ENCODE assay signal across 8 cellular contexts in genomic region chr17:43673516-43674323, GRCh38. TPM values are rescaled to one million over a fixed set of nuclear protein-coding genes. Genes with fewer than 3 reads are reported as not detected.
DNase-seq lines count a peak whose midpoint lies in the region; ATAC-seq, FAIRE-seq and TF ChIP-seq lines count a peak whose summit lies in the region.

No MANE protein-coding gene starts in this region.

- ATAC-seq in activated T-cell treated with anti-CD3 and anti-CD28 coated beads, Interleukin-2, amount 50 U/mL, for 72 hours (replicated peaks in 1 of 2), result peak; percentile 50 to 62
- ATAC-seq in GM18907 (IDR thresholded peaks at IDR 0.05; ENCODE audit: unreplicated experiment), result no peak

- H3K4me1 Mint-ChIP-seq in activated T-cell treated with anti-CD3 and anti-CD28 coated beads, Interleukin-2, amount 50 U/mL, for 72 hours (ENCODE audit: low read depth), result peaks cover 17% of the 10 kb centered on the region

- FAIRE-seq in HTR-8/SVneo (lab: Jason Lieb, UNC) (peak; percentile 38), RCC 7860 (lab: Jason Lieb, UNC) (peak; percentile 18)

- peaks cover 9% of the 10 kb centered on the region for H3K27me3 ChIP-seq in neutrophil
- H3K27me3 ChIP-seq in suprapubic skin, result no peaks in the 10 kb centered on the region

- no peaks in the 10 kb centered on the region for H3K36me3 Mint-ChIP-seq in activated T-cell treated with anti-CD3 and anti-CD28 coated beads, Interleukin-2, amount 50 U/mL, for 72 hours (ENCODE audit: insufficient read depth in 2 of 2)

- H3K36me3 ChIP-seq in neutrophil (no peaks in the 10 kb centered on the region), suprapubic skin (no peaks in the 10 kb centered on the region)

- H3K27ac Mint-ChIP-seq in activated T-cell treated with anti-CD3 and anti-CD28 coated beads, Interleukin-2, amount 50 U/mL, for 72 hours, result no peak overlapping the region

- no peak overlapping the region for H3K4me3 ChIP-seq in fibroblast of pulmonary artery (replicated peaks; ENCODE audit: low read depth, low read length)
- H3K4me3 ChIP-seq in neutrophil (ENCODE audit: low read depth in 1 of 2, low read length in 1 of 2), result no peak overlapping the region
- no peak overlapping the region for H3K4me3 ChIP-seq in suprapubic skin

- no peaks in the 10 kb centered on the region for H3K9me3 Mint-ChIP-seq in activated T-cell treated with anti-CD3 and anti-CD28 coated beads, Interleukin-2, amount 50 U/mL, for 72 hours

- no peak for TF ChIP-seq POLR2A in suprapubic skin (IDR thresholded peaks at IDR 0.05)

- H3K27ac ChIP-seq in neutrophil (no peak overlapping the region), suprapubic skin (no peak overlapping the region)

- WGBS in suprapubic skin, result 57% methylated on average over 14 of the region's 14 CpGs

- TF ChIP-seq EP300 in suprapubic skin (IDR thresholded peaks at IDR 0.05), result no peak

- no peak overlapping the region for H3K4me3 Mint-ChIP-seq in activated T-cell treated with anti-CD3 and anti-CD28 coated beads, Interleukin-2, amount 50 U/mL, for 72 hours

- H3K9me3 ChIP-seq in neutrophil (no peaks in the 10 kb centered on the region), suprapubic skin (no peaks in the 10 kb centered on the region)

- H3K4me1 ChIP-seq in neutrophil (ENCODE audit: control insufficient read depth in 1 of 2, insufficient read depth in 1 of 2, low read depth in 1 of 2, low read length in 1 of 2) (peaks cover 0 to 5% of the 10 kb centered on the region in 2 experiments), suprapubic skin (peaks cover 56% of the 10 kb centered on the region)

- H3K27me3 Mint-ChIP-seq in activated T-cell treated with anti-CD3 and anti-CD28 coated beads, Interleukin-2, amount 50 U/mL, for 72 hours (ENCODE audit: low read depth), result no peaks in the 10 kb centered on the region

- DNase-seq in COLO829 (ENCODE audit: low spot score), result peak; percentile 67
- DNase-seq in HTR-8/SVneo (ENCODE audit: insufficient read length, low spot score), result peak; percentile 76
- peak; percentile 47 for DNase-seq in RCC 7860 (ENCODE audit: low spot score)
- peak; percentile 72 to 78 for DNase-seq in activated T-cell treated with anti-CD3 and anti-CD28 coated beads, Interleukin-2, amount 50 U/mL, for 72 hours
- peak; percentile 76 for DNase-seq in fibroblast of pulmonary artery (ENCODE audit: low read depth)
- DNase-seq in suprapubic skin (ENCODE audit: low spot score in 2 of 2), result peak in 1 of 2 donors; percentile 84

- TF ChIP-seq CTCF in fibroblast of pulmonary artery (IDR thresholded peaks at IDR 0.05; ENCODE audit: low read length, missing control alignments), result no peak
- peak; percentile 77 for TF ChIP-seq CTCF in neutrophil (IDR thresholded peaks at IDR 0.05)
- TF ChIP-seq CTCF in suprapubic skin (IDR thresholded peaks at IDR 0.05), result peak; percentile 92 to 94

RNA-seq across cellular contexts. Expression of gene MEOX1, which starts 12.0 kb away (rescaled TPM):
- total RNA-seq in activated T-cell treated with anti-CD3 and anti-CD28 coated beads, Interleukin-2, amount 50 U/mL, for 72 hours, result under 1 TPM; 0.36 to 0.37 TPM
- total RNA-seq in suprapubic skin, result 1 to 10 TPM; 2.7 to 6.4 (median 4.2) TPM
